Comparison of ENCODE assay signal across 24 cellular contexts in the genomic region with DNA sequence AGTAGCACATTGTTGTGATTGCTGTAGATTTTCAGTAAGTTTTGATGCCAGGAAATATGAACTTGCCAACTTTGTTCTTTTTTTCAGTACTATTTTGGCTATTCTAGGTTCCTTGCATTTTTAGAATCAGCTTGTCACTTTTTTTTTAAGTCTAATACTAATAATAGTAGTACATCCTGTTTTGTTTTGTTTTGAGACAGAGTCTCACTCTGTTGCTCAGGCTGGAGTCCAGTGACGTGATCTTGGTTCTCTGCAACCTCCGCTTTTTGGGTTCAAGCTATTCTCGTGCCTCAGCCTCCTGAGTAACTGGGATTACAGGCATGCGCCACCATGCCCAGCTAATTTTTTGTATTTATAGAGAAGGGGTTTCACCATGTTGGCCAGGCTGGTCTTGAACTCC. TPM values are rescaled to one million over a fixed set of nuclear protein-coding genes. Genes with fewer than 3 reads are reported as not detected.
DNase-seq lines count a peak whose midpoint lies in the region; ATAC-seq and TF ChIP-seq lines count a peak whose summit lies in the region.
"Had no signal": no experiment of that assay in that cellular context is flagged by ENCODE, and none has a peak within 500 bp of the region (broad histone marks: within the 10 kb centered on the region; RNA-seq: fewer than 3 reads in every experiment).

No MANE protein-coding gene starts in this region.

- intact Hi-C loops in head of caudate nucleus (cut with DNase I): no loop called here

- TF ChIP-seq CTCF in BE2C (IDR thresholded peaks at IDR 0.05; ENCODE audit: low read depth, low read length): no peak

- H3K36me3 ChIP-seq in BE2C: peaks cover 85% of the 10 kb centered on the region

- peak overlapping the region; percentile 47 for H3K4me3 Mint-ChIP-seq in memory B cell
- H3K4me3 Mint-ChIP-seq: CD14-positive monocyte; CD8-positive, alpha-beta memory T cell had no signal

- peaks cover 21% of the 10 kb centered on the region for H3K4me1 Mint-ChIP-seq in memory B cell
- H3K4me1 Mint-ChIP-seq: CD14-positive monocyte had no signal

- DNase-seq in memory B cell (ENCODE audit: low spot score in 2 of 2) (no peak), BE2C (no peak), SHP77 treated with DMSO at 0.1 percent for 48 hours (lab: John Stamatoyannopoulos, UW) (no peak), head of caudate nucleus (no peak), NCI-H748 treated with DMSO at 0.1 percent for 48 hours (lab: John Stamatoyannopoulos, UW) (no peak)
- DNase-seq: CD8-positive, alpha-beta memory T cell; DMS 273 treated with DMSO at 0.1 percent for 48 hours; DMS79; EL; GDM1; KG1; MG63; NCI-H1105 treated with DMSO at 0.1 percent for 48 hours; NCI-H146; NCI-H1930; NCI-H446; NCI-H526; RPMI8226; SHP77; T-helper 1 cell had no signal

- no peaks in the 10 kb centered on the region for H3K27me3 Mint-ChIP-seq in memory B cell
- H3K27me3 Mint-ChIP-seq: CD8-positive, alpha-beta memory T cell had no signal

- peaks cover 8% of the 10 kb centered on the region for H3K9me3 Mint-ChIP-seq in memory B cell

- H3K27ac Mint-ChIP-seq in memory B cell: peak overlapping the region; percentile 91
- H3K27ac Mint-ChIP-seq: CD8-positive, alpha-beta memory T cell had no signal

- no peaks in the 10 kb centered on the region for H3K4me1 ChIP-seq in BE2C

- peaks cover 62% of the 10 kb centered on the region for H3K36me3 Mint-ChIP-seq in memory B cell

- peak; percentile 56 for ATAC-seq in GM18519 (IDR thresholded peaks at IDR 0.05; ENCODE audit: low FRiP score, unreplicated experiment)
- ATAC-seq in HG02642 (IDR thresholded peaks at IDR 0.05; ENCODE audit: poor library complexity, unreplicated experiment): peak; percentile 47
- ATAC-seq in memory B cell (ENCODE audit: low read depth): peak; percentile 84
- ATAC-seq: HCT116 had no signal

- no peaks in the 10 kb centered on the region for H3K27me3 ChIP-seq in BE2C
- H3K27me3 ChIP-seq: MG63 had no signal

- no peaks in the 10 kb centered on the region; the same call in 1 of the 2 replicates for H3K9me3 ChIP-seq in BE2C
- H3K9me3 ChIP-seq: MG63 had no signal

- no peak overlapping the region for H3K4me3 ChIP-seq in BE2C (ENCODE audit: low read depth, low read length)
- H3K4me3 ChIP-seq: MG63 had no signal

RNA-seq across cellular contexts. Expression of gene PWP1, which starts 16.5 kb away (rescaled TPM):
- 83.6 TPM for polyA plus RNA-seq in BE2C (2012; ENCODE audit: insufficient read depth, insufficient read length, low read depth)

RNA-seq across cellular contexts. Expression of gene PRDM4, which starts 58.8 kb away (rescaled TPM):
- polyA plus RNA-seq in BE2C (2012; ENCODE audit: insufficient read depth, insufficient read length, low read depth): 37.0 TPM
